Comparison of ENCODE assay signal across 9 cellular contexts in genomic region chr3:115845986-115846385, GRCh38.
"Had no signal": no experiment of that assay in that cellular context is flagged by ENCODE, and none has a peak within 500 bp of the region (broad histone marks: within the 10 kb centered on the region; RNA-seq: fewer than 3 reads in every experiment).

No MANE protein-coding gene starts in this region.

- ATAC-seq: HCT116, HepG2 had no signal

- H3K4me3 ChIP-seq: GM23248, HAP-1 had no signal

- H3K9ac ChIP-seq: GM23248 had no signal

- H3K36me3 ChIP-seq: HAP-1 had no signal

- H3K27ac ChIP-seq: GM23248, HL-60 had no signal

- DNase-seq: GM23248, GOT3, H7, HFFc6, KBM-7 had no signal

- H3K9me3 ChIP-seq: HAP-1 had no signal
